Comparison of ENCODE assay signal across 28 cellular contexts in genomic region chr12:3185260-3185870, GRCh38.
DNase-seq lines count a peak whose midpoint lies in the region; ATAC-seq, FAIRE-seq and TF ChIP-seq lines count a peak whose summit lies in the region.
"Had no signal": no experiment of that assay in that cellular context is flagged by ENCODE, and none has a peak within 500 bp of the region (broad histone marks: within the 10 kb centered on the region; RNA-seq: fewer than 3 reads in every experiment).

No MANE protein-coding gene starts in this region.

- POLR2A ChIA-PET in AG04450 (lab: Yijun Ruan, JAX) = interaction anchor here (0.6 to 2.1 kb wide), 3 partner anchors 11 to 33 kb away, joined by 3 to 15 read pairs (median 3); no protein-coding TSS in a partner anchor

- H3K36me3 ChIP-seq in ascending aorta (no peaks in the 10 kb centered on the region), cardiac muscle cell (no peaks in the 10 kb centered on the region), osteoblast (ENCODE audit: insufficient read depth, low read length) (no peaks in the 10 kb centered on the region)
- H3K36me3 ChIP-seq: left lung, transverse colon had no signal

- H3K27ac ChIP-seq in AG04450 (ENCODE audit: low read depth, low read length) (peak overlapping the region; percentile 85), ascending aorta (peak overlapping the region; percentile 79 to 82), cardiac muscle cell (peak overlapping the region; percentile 81), osteoblast (ENCODE audit: low read depth, low read length) (no peak overlapping the region)
- H3K27ac ChIP-seq: hepatocyte, left lung, parathyroid adenoma, SK-N-MC, transverse colon, VCaP had no signal

- ATAC-seq in HG03354 (IDR thresholded peaks at IDR 0.05; ENCODE audit: poor library complexity, severe bottlenecking, unreplicated experiment) (no peak), GM19023 (IDR thresholded peaks at IDR 0.05; ENCODE audit: unreplicated experiment) (no peak)
- ATAC-seq: activated CD8-positive, alpha-beta memory T cell treated with anti-CD3 and anti-CD28 coated beads, Interleukin-2, amount 10 ng/mL, durations not matched to agents 7 days and 5 days; activated T-cell treated with anti-CD3 and anti-CD28 coated beads, Interleukin-2, amount 50 U/mL, for 72 hours; left lung; stimulated activated naive CD8-positive, alpha-beta T cell treated with anti-CD3 and anti-CD28 coated beads, Interleukin-15, amount 100 ng/mL, for 72 hours had no signal

- peaks cover 7 to 25% of the 10 kb centered on the region in 2 donors for H3K4me1 ChIP-seq in ascending aorta
- H3K4me1 ChIP-seq in cardiac muscle cell (ENCODE audit: low read depth) = peaks cover 48% of the 10 kb centered on the region
- no peaks in the 10 kb centered on the region for H3K4me1 ChIP-seq in osteoblast (ENCODE audit: insufficient read depth, low read length)
- H3K4me1 ChIP-seq: transverse colon had no signal

- no peak for FAIRE-seq in GM12892 (lab: Jason Lieb, UNC)
- FAIRE-seq: A204.1, RCC 7860 had no signal

- H3K9me3 ChIP-seq in AG04450 (ENCODE audit: control insufficient read depth, insufficient read depth, low read length) = no peaks in the 10 kb centered on the region
- H3K9me3 ChIP-seq in ascending aorta = no peaks in the 10 kb centered on the region
- H3K9me3 ChIP-seq in cardiac muscle cell (ENCODE audit: low read depth) = no peaks in the 10 kb centered on the region
- H3K9me3 ChIP-seq in osteoblast (ENCODE audit: low read depth, low read length) = no peaks in the 10 kb centered on the region
- H3K9me3 ChIP-seq: left lung, transverse colon had no signal

- H4K20me1 ChIP-seq in osteoblast (ENCODE audit: insufficient read depth, low read length) = peaks cover 30% of the 10 kb centered on the region

- H3K27me3 ChIP-seq in AG04450 (ENCODE audit: control insufficient read depth, insufficient read depth, low read length) (no peaks in the 10 kb centered on the region), ascending aorta (no peaks in the 10 kb centered on the region), cardiac muscle cell (no peaks in the 10 kb centered on the region), osteoblast (ENCODE audit: insufficient read depth, low read length) (peaks cover 2% of the 10 kb centered on the region)
- H3K27me3 ChIP-seq: hepatocyte, left lung, transverse colon had no signal

- CTCF ChIA-PET in AG04450 (lab: Charles Lee) = interaction anchor here (0.7 to 4.3 kb wide), 2 partner anchors 16 to 17 kb away, joined by 3 to 33 read pairs; no protein-coding TSS in a partner anchor

- no peak overlapping the region for H2AFZ ChIP-seq in osteoblast (ENCODE audit: low read length)
- H2AFZ ChIP-seq: hepatocyte, parathyroid adenoma had no signal

- H3K4me3 ChIP-seq in AG04450 (ENCODE audit: low read depth, low read length) (no peak overlapping the region), ascending aorta (no peak overlapping the region), cardiac muscle cell (no peak overlapping the region), osteoblast (ENCODE audit: insufficient read depth, low read length) (no peak overlapping the region)
- H3K4me3 ChIP-seq: hepatocyte, left lung, SK-N-MC, transverse colon had no signal

- in situ Hi-C loops in KBM-7 (cut with MboI; ENCODE audit: low pct_unique_long_range_greater_than_20kb, low sequenced_read_pairs) = no loop called here

- no peak for TF ChIP-seq CTCF in AG04450 (IDR thresholded peaks at IDR 0.05; ENCODE audit: low read depth, low read length)
- TF ChIP-seq CTCF in ascending aorta (IDR thresholded peaks at IDR 0.05) = no peak
- no peak for TF ChIP-seq CTCF in cardiac muscle cell (IDR thresholded peaks at IDR 0.05; ENCODE audit: low read depth, low read length)
- no peak for TF ChIP-seq CTCF in osteoblast (IDR thresholded peaks at IDR 0.05; ENCODE audit: extremely low read depth, low read depth, low read length)

- TF ChIP-seq POLR2A in GM12892 (IDR thresholded peaks at IDR 0.05; ENCODE audit: low read depth, low read length) = no peak

- peak; percentile 41 for DNase-seq in AG04450 (ENCODE audit: low read depth, low spot score)
- peak; percentile 35 to 75 for DNase-seq in ascending aorta (ENCODE audit: low spot score in 2 of 2)
- DNase-seq in cardiac muscle cell (ENCODE audit: low read depth in 1 of 2, low spot score in 1 of 2) = peak in 1 of 2 donors; percentile 69
- DNase-seq in osteoblast (ENCODE audit: insufficient read length, low spot score, missing footprints) = peak; percentile 71
- DNase-seq in KBM-7 = no peak
- no peak for DNase-seq in GM12892 (ENCODE audit: insufficient read length)
- DNase-seq: activated CD4-positive, alpha-beta T cell treated with anti-CD3 and anti-CD28 coated beads, Interleukin-2, amount 10 ng/mL, durations not matched to agents 24 days and 14 days; activated CD8-positive, alpha-beta memory T cell treated with anti-CD3 and anti-CD28 coated beads, Interleukin-2, amount 10 ng/mL, durations not matched to agents 7 days and 5 days; activated naive CD4-positive, alpha-beta T cell treated with Interleukin-2 at 50 U/mL for 16 hours; activated T-cell treated with anti-CD3 and anti-CD28 coated beads, Interleukin-2, amount 50 U/mL, for 72 hours; amygdala; COR-L47; GF-D8; GOT3; KG1; left lung; midbrain; NCI-H1417 treated with DMSO at 0.1 percent for 48 hours; stimulated activated naive CD8-positive, alpha-beta T cell treated with anti-CD3 and anti-CD28 coated beads, Interleukin-15, amount 100 ng/mL, for 72 hours; transverse colon had no signal

- intact Hi-C loops in ascending aorta (cut with DNase I) = no loop called here

- no peaks in the 10 kb centered on the region for H3K79me2 ChIP-seq in osteoblast (ENCODE audit: insufficient read depth, low read length)
- H3K79me2 ChIP-seq: hepatocyte had no signal

- no peak overlapping the region for H3K4me2 ChIP-seq in osteoblast (ENCODE audit: insufficient read depth, low read length)
- H3K4me2 ChIP-seq: hepatocyte had no signal

Comparison
In these comparisons a context has a peak if more than half of its experiments do, and no peak if none do; other contexts are left out.
1. DNase-seq: peak in AG04450 (single experiment), ascending aorta (2 of 2) and osteoblast (single experiment); none in KBM-7 (single experiment) and GM12892 (single experiment).